Comparison of ENCODE assay signal across 10 cellular contexts in genomic region chr1:245538671-245539070, GRCh38.
"Had no signal": no experiment of that assay in that cellular context is flagged by ENCODE, and none has a peak within 500 bp of the region (broad histone marks: within the 10 kb centered on the region; RNA-seq: fewer than 3 reads in every experiment).

No MANE protein-coding gene starts in this region.

- H3K27me3 ChIP-seq: pancreas had no signal

- H3K27ac ChIP-seq: dorsolateral prefrontal cortex, pancreas, SK-N-MC, skin epidermis, tibial artery had no signal

- H3K4me1 ChIP-seq: pancreas, tibial artery had no signal

- H3K9me3 ChIP-seq: pancreas, tibial artery had no signal

- DNase-seq: activated B cell treated with CpG ODN at 0.5 μM for 24 hours; activated CD4-positive, alpha-beta T cell treated with anti-CD3 and anti-CD28 coated beads, Interleukin-2, amount 10 ng/mL, durations not matched to agents 7 days and 5 days; activated naive CD4-positive, alpha-beta T cell treated with anti-CD3 and anti-CD28 coated beads, Interleukin-2, amount 10 ng/mL, durations not matched to agents 7 days and 5 days; activated T-cell treated with anti-CD3 and anti-CD28 coated beads for 4 hours; dorsolateral prefrontal cortex; pancreas; retina; tibial artery had no signal

- H3K36me3 ChIP-seq: pancreas, tibial artery had no signal

- H3K4me3 ChIP-seq: dorsolateral prefrontal cortex, pancreas, SK-N-MC, skin epidermis, tibial artery had no signal
